Comparison of ENCODE assay signal across 8 cellular contexts in the genomic region with DNA sequence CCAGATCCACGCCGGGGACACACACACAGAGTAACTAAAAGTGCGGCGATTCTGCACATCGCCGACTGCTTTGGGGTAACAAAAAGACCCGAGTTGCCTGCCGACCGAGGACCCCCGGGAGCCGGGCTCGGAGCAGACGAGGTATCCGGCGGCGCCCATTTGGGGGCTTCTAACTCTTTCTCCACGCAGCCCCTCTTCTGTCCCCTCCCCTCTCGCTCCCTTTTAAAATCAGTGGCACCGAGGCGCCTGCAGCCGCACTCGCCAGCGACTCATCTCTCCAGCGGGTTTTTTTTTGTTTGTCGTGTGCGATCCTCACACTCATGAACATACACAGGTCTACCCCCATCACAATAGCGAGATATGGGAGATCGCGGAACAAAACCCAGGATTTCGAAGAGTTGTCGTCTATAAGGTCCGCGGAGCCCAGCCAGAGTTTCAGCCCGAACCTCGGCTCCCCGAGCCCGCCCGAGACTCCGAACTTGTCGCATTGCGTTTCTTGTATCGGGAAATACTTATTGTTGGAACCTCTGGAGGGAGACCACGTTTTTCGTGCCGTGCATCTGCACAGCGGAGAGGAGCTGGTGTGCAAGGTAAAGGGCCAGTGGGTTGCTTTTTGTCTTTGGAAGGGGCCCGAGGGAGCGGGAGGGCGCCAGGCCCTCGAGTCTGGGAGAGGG. TPM values are rescaled to one million over a fixed set of nuclear protein-coding genes. Genes with fewer than 3 reads are reported as not detected.
DNase-seq lines count a peak whose midpoint lies in the region; ATAC-seq, FAIRE-seq and TF ChIP-seq lines count a peak whose summit lies in the region.

No MANE protein-coding gene starts in this region.

- H3K4me3 Mint-ChIP-seq in Calu3 (ENCODE audit: low read depth, unreplicated experiment), result peak overlapping the region; percentile 73
- H3K4me3 Mint-ChIP-seq in activated CD4-positive, alpha-beta memory T cell treated with anti-CD3 and anti-CD28 coated beads, Interleukin-2, amount 10 ng/mL, durations not matched to agents 7 days and 5 days, result peak overlapping the region; percentile 84
- H3K4me3 Mint-ChIP-seq in natural killer cell treated with Interleukin-12 subunit alpha and Interleukin-12 subunit beta and Interleukin-15 and Interleukin-18, amount 100 ng/mL, for 72 hours, result peak overlapping the region; percentile 99

- intact Hi-C loops in Calu3 (cut with micrococcal nuclease; ENCODE audit: unreplicated experiment) (loop anchor here (5.0 kb wide), 3 partner anchors 161 to 289 kb away; no protein-coding TSS in a partner anchor), endothelial cell of umbilical vein (cut with micrococcal nuclease) (loop anchor here (1.0 to 5.0 kb wide), 13 partner anchors 41 to 711 kb away; no protein-coding TSS in a partner anchor), uterus (cut with DNase I; ENCODE audit: low total_unique reads) (loop anchor here (10.0 kb wide), 2 partner anchors 263 to 853 kb away; no protein-coding TSS in a partner anchor)

- H3K9me1 ChIP-seq in endothelial cell of umbilical vein (replicated peaks; ENCODE audit: control insufficient read depth, extremely low read depth, insufficient read depth, low read length), result no peaks in the 10 kb centered on the region

- no peak for DNase-seq in Calu3
- DNase-seq in activated CD4-positive, alpha-beta memory T cell treated with anti-CD3 and anti-CD28 coated beads, Interleukin-2, amount 10 ng/mL, durations not matched to agents 7 days and 5 days, result peak; percentile 44
- DNase-seq in endothelial cell of umbilical vein (ENCODE audit: low read depth, low spot score), result peak; percentile 63
- no peak for DNase-seq in natural killer cell treated with Interleukin-12 subunit alpha and Interleukin-12 subunit beta and Interleukin-15 and Interleukin-18, amount 100 ng/mL, for 72 hours (ENCODE audit: low spot score)
- DNase-seq in uterus, result peak; percentile 45 to 54
- no peak for DNase-seq in NCI-H146 (lab: John Stamatoyannopoulos, UW)

- H3K9me3 ChIP-seq in KOPT-K1 (ENCODE audit: insufficient read depth, low read length, poor library complexity, severe bottlenecking) (no peaks in the 10 kb centered on the region), endothelial cell of umbilical vein (replicated peaks; ENCODE audit: control insufficient read depth, insufficient read depth, low read length) (no peaks in the 10 kb centered on the region), uterus (no peaks in the 10 kb centered on the region)

- peaks cover 29% of the 10 kb centered on the region for H3K4me1 Mint-ChIP-seq in Calu3 (ENCODE audit: low read depth, unreplicated experiment)
- H3K4me1 Mint-ChIP-seq in activated CD4-positive, alpha-beta memory T cell treated with anti-CD3 and anti-CD28 coated beads, Interleukin-2, amount 10 ng/mL, durations not matched to agents 7 days and 5 days, result peaks cover 62% of the 10 kb centered on the region
- H3K4me1 Mint-ChIP-seq in natural killer cell treated with Interleukin-12 subunit alpha and Interleukin-12 subunit beta and Interleukin-15 and Interleukin-18, amount 100 ng/mL, for 72 hours (ENCODE audit: low read depth in 2 of 2), result peaks cover 62 to 70% of the 10 kb centered on the region in 2 donors

- H3K9ac ChIP-seq in endothelial cell of umbilical vein (replicated peaks; ENCODE audit: extremely low read depth, insufficient read depth, low read length), result peak overlapping the region; percentile 95

- TF ChIP-seq POLR2A in endothelial cell of umbilical vein (IDR thresholded peaks at IDR 0.05; ENCODE audit: low read depth, low read length) (no peak), uterus (IDR thresholded peaks at IDR 0.05) (no peak)

- TF ChIP-seq CTCF in Calu3 (IDR thresholded peaks at IDR 0.05; ENCODE audit: unreplicated experiment) (no peak), endothelial cell of umbilical vein (IDR thresholded peaks at IDR 0.05; ENCODE audit: extremely low read depth in 1 of 2, insufficient read depth in 1 of 2, low read depth in 1 of 2, low read length in 2 of 2) (no peak), uterus (IDR thresholded peaks at IDR 0.05) (peak in 1 of 4 experiments; percentile 3)

- CTCF ChIA-PET in Calu3 (lab: Charles Lee), result interaction anchor here (0.7 to 3.7 kb wide), 5 partner anchors 34 to 889 kb away, joined by 4 to 26 read pairs (median 14); no protein-coding TSS in a partner anchor
- CTCF ChIA-PET in activated CD4-positive, alpha-beta memory T cell treated with anti-CD3 and anti-CD28 coated beads, Interleukin-2, amount 10 ng/mL, durations not matched to agents 7 days and 5 days (lab: Charles Lee), result interaction anchor here (0.6 to 4.2 kb wide), 29 partner anchors 10 to 964 kb away, joined by 3 to 62 read pairs (median 8); no protein-coding TSS in a partner anchor
- CTCF ChIA-PET in endothelial cell of umbilical vein (lab: Charles Lee), result interaction anchor here (0.6 to 4.2 kb wide), 32 partner anchors 16 to 888 kb away, joined by 3 to 172 read pairs (median 8); no protein-coding TSS in a partner anchor

- H3K4me2 ChIP-seq in endothelial cell of umbilical vein (ENCODE audit: insufficient read depth, low read length), result peak overlapping the region; percentile 78

- BruUV-seq in Calu3 (replicated peaks; lab: Mats Ljungman, UMichigan), result TSS peak; percentile 20
- no TSS peak for BruUV-seq in endothelial cell of umbilical vein (replicated peaks; lab: Mats Ljungman, UMichigan)

- H3K27ac Mint-ChIP-seq in Calu3 (ENCODE audit: unreplicated experiment), result peak overlapping the region; percentile 29
- peak overlapping the region; percentile 72 for H3K27ac Mint-ChIP-seq in activated CD4-positive, alpha-beta memory T cell treated with anti-CD3 and anti-CD28 coated beads, Interleukin-2, amount 10 ng/mL, durations not matched to agents 7 days and 5 days
- H3K27ac Mint-ChIP-seq in natural killer cell treated with Interleukin-12 subunit alpha and Interleukin-12 subunit beta and Interleukin-15 and Interleukin-18, amount 100 ng/mL, for 72 hours, result peak overlapping the region; percentile 81 to 95

- H3K79me2 ChIP-seq in endothelial cell of umbilical vein (ENCODE audit: control insufficient read depth, insufficient read depth, low read length), result no peaks in the 10 kb centered on the region

- FAIRE-seq in endothelial cell of umbilical vein (lab: Jason Lieb, UNC), result peak; percentile 21

- H3K4me1 ChIP-seq in endothelial cell of umbilical vein (ENCODE audit: control insufficient read depth, extremely low read depth, insufficient read depth, low read length) (peaks cover 30% of the 10 kb centered on the region), uterus (peaks cover 0 to 3% of the 10 kb centered on the region in 2 donors)

- H3K4me3 ChIP-seq in endothelial cell of umbilical vein (replicated peaks in 1 of 3; ENCODE audit: insufficient read depth in 1 of 3, low read depth in 1 of 3, low read length in 3 of 3) (peak overlapping the region; percentile 80 to 95 (median 82)), uterus (peak overlapping the region; percentile 80 to 96)

- peaks cover 29% of the 10 kb centered on the region for H3K36me3 Mint-ChIP-seq in Calu3 (ENCODE audit: insufficient read depth, unreplicated experiment)
- peaks cover 36% of the 10 kb centered on the region for H3K36me3 Mint-ChIP-seq in activated CD4-positive, alpha-beta memory T cell treated with anti-CD3 and anti-CD28 coated beads, Interleukin-2, amount 10 ng/mL, durations not matched to agents 7 days and 5 days (ENCODE audit: low read depth)
- H3K36me3 Mint-ChIP-seq in natural killer cell treated with Interleukin-12 subunit alpha and Interleukin-12 subunit beta and Interleukin-15 and Interleukin-18, amount 100 ng/mL, for 72 hours, result no peaks in the 10 kb centered on the region

- H3K27me3 ChIP-seq in endothelial cell of umbilical vein (ENCODE audit: control insufficient read depth in 2 of 2, insufficient read depth in 2 of 2, low read length in 2 of 2) (no peaks in the 10 kb centered on the region), uterus (no peaks in the 10 kb centered on the region)

- H4K20me1 ChIP-seq in endothelial cell of umbilical vein (replicated peaks; ENCODE audit: control insufficient read depth, extremely low read depth, insufficient read depth, low read length), result no peaks in the 10 kb centered on the region

- dilution Hi-C loops in endothelial cell of umbilical vein (cut with MboI; ENCODE audit: extremely low pct_ligation_motif_present, low sequenced_read_pairs), result loop anchor here (25.0 kb wide), 1 partner anchor 156 kb away; no protein-coding TSS in a partner anchor

- peaks cover 21% of the 10 kb centered on the region for H3K36me3 ChIP-seq in KOPT-K1 (ENCODE audit: insufficient read depth, low read length)
- no peaks in the 10 kb centered on the region for H3K36me3 ChIP-seq in endothelial cell of umbilical vein (ENCODE audit: control insufficient read depth in 2 of 2, extremely low read depth in 1 of 2, insufficient read depth in 2 of 2, low read length in 2 of 2)
- no peaks in the 10 kb centered on the region for H3K36me3 ChIP-seq in uterus

- H2AFZ ChIP-seq in endothelial cell of umbilical vein (ENCODE audit: low read depth, low read length), result peak overlapping the region; percentile 74

- peak overlapping the region; percentile 86 for H3K27ac ChIP-seq in KOPT-K1 (ENCODE audit: low read depth, low read length, poor library complexity, severe bottlenecking)
- H3K27ac ChIP-seq in endothelial cell of umbilical vein (ENCODE audit: insufficient read depth, low read depth, low read length), result peak overlapping the region; percentile 39
- peak overlapping the region; percentile 87 to 96 for H3K27ac ChIP-seq in uterus

- ATAC-seq in natural killer cell treated with Interleukin-12 subunit alpha and Interleukin-12 subunit beta and Interleukin-15 and Interleukin-18, amount 100 ng/mL, for 72 hours, result no peak
- no peak for ATAC-seq in GM21360 (IDR thresholded peaks at IDR 0.05; ENCODE audit: unreplicated experiment)

- H3K27me3 Mint-ChIP-seq in Calu3 (ENCODE audit: unreplicated experiment), result peaks cover 18% of the 10 kb centered on the region
- peaks cover 6% of the 10 kb centered on the region for H3K27me3 Mint-ChIP-seq in activated CD4-positive, alpha-beta memory T cell treated with anti-CD3 and anti-CD28 coated beads, Interleukin-2, amount 10 ng/mL, durations not matched to agents 7 days and 5 days
- no peaks in the 10 kb centered on the region for H3K27me3 Mint-ChIP-seq in natural killer cell treated with Interleukin-12 subunit alpha and Interleukin-12 subunit beta and Interleukin-15 and Interleukin-18, amount 100 ng/mL, for 72 hours

- POLR2A ChIA-PET in activated CD4-positive, alpha-beta memory T cell treated with anti-CD3 and anti-CD28 coated beads, Interleukin-2, amount 10 ng/mL, durations not matched to agents 7 days and 5 days (lab: Charles Lee), result interaction anchor here (0.6 to 4.5 kb wide), 19 partner anchors 9 to 424 kb away, joined by 3 to 82 read pairs (median 8); no protein-coding TSS in a partner anchor
- POLR2A ChIA-PET in endothelial cell of umbilical vein (lab: Charles Lee), result interaction anchor here (0.9 to 1.9 kb wide), 4 partner anchors 8 to 889 kb away, joined by 3 to 7 read pairs (median 4); no protein-coding TSS in a partner anchor

- no peaks in the 10 kb centered on the region for H3K9me3 Mint-ChIP-seq in Calu3 (ENCODE audit: low read depth, unreplicated experiment)
- no peaks in the 10 kb centered on the region for H3K9me3 Mint-ChIP-seq in activated CD4-positive, alpha-beta memory T cell treated with anti-CD3 and anti-CD28 coated beads, Interleukin-2, amount 10 ng/mL, durations not matched to agents 7 days and 5 days
- no peaks in the 10 kb centered on the region for H3K9me3 Mint-ChIP-seq in natural killer cell treated with Interleukin-12 subunit alpha and Interleukin-12 subunit beta and Interleukin-15 and Interleukin-18, amount 100 ng/mL, for 72 hours

RNA-seq across cellular contexts. Expression of gene TRIB2, which starts 1.4 kb away (rescaled TPM):
- 6.2 and 6.4 TPM in 2 replicates for total RNA-seq in Calu3 (2022)
- total RNA-seq in activated CD4-positive, alpha-beta memory T cell treated with anti-CD3 and anti-CD28 coated beads, Interleukin-2, amount 10 ng/mL, durations not matched to agents 7 days and 5 days, result 10 to 100 TPM; 62.8 to 68.3 TPM
- 17.6 and 20.5 TPM in 2 replicates for total RNA-seq in endothelial cell of umbilical vein
- 12.7 and 15.8 TPM in 2 replicates for polyA plus RNA-seq in endothelial cell of umbilical vein
- 11.8 and 12.3 TPM in 2 replicates for polyA plus RNA-seq in endothelial cell of umbilical vein (2011; cell fraction: cytosol; rRNA removed)
- 26.8 and 40.7 TPM in 2 replicates for polyA plus RNA-seq in endothelial cell of umbilical vein (2011; cell fraction: nucleus; rRNA removed)
- 22.9 and 24.9 TPM in 2 replicates for polyA plus RNA-seq in endothelial cell of umbilical vein (2012)
- polyA minus RNA-seq in endothelial cell of umbilical vein, result 24.2 and 31.0 TPM in 2 replicates
- not detected for polyA minus RNA-seq in endothelial cell of umbilical vein (2011; cell fraction: cytosol; rRNA and poly(A)+ RNA removed)
- polyA minus RNA-seq in endothelial cell of umbilical vein (2011; cell fraction: nucleus; rRNA and poly(A)+ RNA removed), result 20.3 and 33.3 TPM in 2 replicates
- total RNA-seq in natural killer cell treated with Interleukin-12 subunit alpha and Interleukin-12 subunit beta and Interleukin-15 and Interleukin-18, amount 100 ng/mL, for 72 hours, result 10 to 100 TPM in 1 of 2 donors, 1 to 10 TPM in 1; 8.7 to 12.3 TPM
- 10 to 100 TPM; 23.8 to 83.6 (median 40.1) TPM for total RNA-seq in uterus

Comparison
In these comparisons a context has a peak if more than half of its experiments do, and no peak if none do; other contexts are left out.
1. DNase-seq: peak in activated CD4-positive, alpha-beta memory T cell treated with anti-CD3 and anti-CD28 coated beads, Interleukin-2, amount 10 ng/mL, durations not matched to agents 7 days and 5 days (single experiment), endothelial cell of umbilical vein (single experiment) and uterus (2 of 2); none in Calu3 (single experiment), natural killer cell treated with Interleukin-12 subunit alpha and Interleukin-12 subunit beta and Interleukin-15 and Interleukin-18, amount 100 ng/mL, for 72 hours (single experiment) and NCI-H146 (single experiment).
2. H3K27ac Mint-ChIP-seq: peak in every context shown above with its lines; median percentile 88 in natural killer cell treated with Interleukin-12 subunit alpha and Interleukin-12 subunit beta and Interleukin-15 and Interleukin-18, amount 100 ng/mL, for 72 hours; 72 in activated CD4-positive, alpha-beta memory T cell treated with anti-CD3 and anti-CD28 coated beads, Interleukin-2, amount 10 ng/mL, durations not matched to agents 7 days and 5 days; 29 in Calu3.
3. H3K27ac ChIP-seq: peak in every context shown above with its lines; median percentile 92 in uterus; 86 in KOPT-K1; 39 in endothelial cell of umbilical vein.
4. Peak in every context shown above with its lines, with median percentiles within 50 percentile points of each other: H3K4me3 Mint-ChIP-seq.